37 cellular contexts compared by ENCODE assay signal in the genomic region with DNA sequence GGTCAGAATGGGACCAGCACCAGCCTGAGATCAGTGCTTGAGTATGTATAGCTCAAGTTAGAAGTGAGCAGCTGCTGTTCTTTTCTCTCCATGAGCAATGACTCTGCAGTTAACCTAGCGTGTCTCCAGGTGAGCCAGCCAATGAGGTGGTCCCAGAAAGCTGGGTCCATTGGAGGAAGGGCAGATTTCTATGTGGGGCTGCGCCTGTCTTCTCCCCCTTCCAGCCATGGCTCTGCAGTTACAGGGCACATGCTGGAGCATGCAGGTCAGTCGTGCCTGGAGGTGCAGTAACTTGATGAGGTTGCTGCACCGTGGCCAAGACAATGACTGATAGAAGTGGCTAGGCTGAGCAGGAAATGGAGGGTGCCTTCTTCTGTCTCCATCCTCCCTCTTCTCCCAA. TPM values are rescaled to one million over a fixed set of nuclear protein-coding genes. Genes with fewer than 3 reads are reported as not detected.
"Had no signal": no experiment of that assay in that cellular context is flagged by ENCODE, and none has a peak within 500 bp of the region (broad histone marks: within the 10 kb centered on the region; RNA-seq: fewer than 3 reads in every experiment).

No MANE protein-coding gene starts in this region.

- FAIRE-seq: astrocyte, endometrium, frontal cortex, TTC549 had no signal

- H3K36me3 Mint-ChIP-seq: memory B cell; naive thymus-derived CD4-positive, alpha-beta T cell; stimulated activated naive B cell treated with anti-CD40 and anti-IgM and Interleukin-4, amounts not matched to agents 10 μg/mL and 1 μg/mL and 100 μg/mL, for 72 hours had no signal

- H3K9me3 Mint-ChIP-seq: activated T-cell treated with anti-CD3 and anti-CD28 coated beads, Interleukin-2, amount 50 U/mL, for 24 hours; activated T-helper 17 cell treated with anti-CD3 and anti-CD28 coated beads, Interleukin-2, amount 50 U/mL, for 72 hours; dendritic cell treated with granulocyte-macrophage colony-stimulating factor and Interleukin-4, amounts not matched to agents 40 ng/mL and 50 ng/mL, for 4 days; memory B cell; stimulated activated naive B cell treated with anti-CD40 and anti-IgM and Interleukin-4, amounts not matched to agents 10 μg/mL and 1 μg/mL and 100 μg/mL, for 72 hours had no signal

- H3K27ac Mint-ChIP-seq: activated T-cell treated with anti-CD3 and anti-CD28 coated beads, Interleukin-2, amount 50 U/mL, for 24 hours; activated T-helper 17 cell treated with anti-CD3 and anti-CD28 coated beads, Interleukin-2, amount 50 U/mL, for 72 hours; dendritic cell treated with granulocyte-macrophage colony-stimulating factor and Interleukin-4, amounts not matched to agents 40 ng/mL and 50 ng/mL, for 4 days; memory B cell; naive thymus-derived CD4-positive, alpha-beta T cell; stimulated activated naive B cell treated with anti-CD40 and anti-IgM and Interleukin-4, amounts not matched to agents 10 μg/mL and 1 μg/mL and 100 μg/mL, for 72 hours had no signal

- DNase-seq: activated CD4-positive, alpha-beta T cell treated with anti-CD3 and anti-CD28 coated beads for 4 hours; activated CD4-positive, alpha-beta T cell treated with anti-CD3 and anti-CD28 coated beads, Interleukin-2, amount 50 U/mL, for 4 hours; activated CD8-positive, alpha-beta memory T cell treated with anti-CD3 and anti-CD28 coated beads, Interleukin-2, amount 50 U/mL, for 4 hours; activated gamma-delta T cell treated with Interleukin-2 at 50 U/mL for 16 hours; activated naive CD4-positive, alpha-beta T cell treated with anti-CD3 and anti-CD28 coated beads, Interleukin-2, amount 50 U/mL, for 16 hours; activated T-cell treated with anti-CD3 and anti-CD28 coated beads, Interleukin-2, amount 50 U/mL, for 24 hours; amniotic stem cell; brain microvascular endothelial cell; caudate nucleus; effector CD4-positive, alpha-beta T cell; erythroblast; midbrain; naive thymus-derived CD4-positive, alpha-beta T cell; nucleus accumbens; psoas muscle; stimulated activated CD4-positive, alpha-beta T cell treated with anti-CD3 and anti-CD28 coated beads, Interleukin-1b, Interleukin-23, amount 100 ng/mL, for 48 hours; stimulated activated CD4-positive, alpha-beta T cell treated with anti-CD3 and anti-CD28 coated beads, Interleukin-4, amount 100 ng/mL, for 4 hours; stimulated activated CD8-positive, alpha-beta memory T cell treated with anti-CD3 and anti-CD28 coated beads, Interleukin-4, amount 100 ng/mL, for 48 hours; stimulated activated naive B cell treated with anti-CD40 and anti-IgM and Interleukin-4, amounts not matched to agents 10 μg/mL and 1 μg/mL and 100 μg/mL, for 72 hours; stomach; thyroid gland; upper lobe of right lung had no signal

- H3K9me3 ChIP-seq: psoas muscle, stomach, thyroid gland, upper lobe of right lung had no signal

- ATAC-seq: activated T-helper 17 cell treated with anti-CD3 and anti-CD28 coated beads, Interleukin-2, amount 50 U/mL, for 72 hours; naive thymus-derived CD4-positive, alpha-beta T cell; stimulated activated naive B cell treated with anti-CD40 and anti-IgM and Interleukin-4, amounts not matched to agents 10 μg/mL and 1 μg/mL and 100 μg/mL, for 72 hours; upper lobe of right lung had no signal

- H3K9ac ChIP-seq: parathyroid adenoma had no signal

- H3K27ac ChIP-seq: brain microvascular endothelial cell, parathyroid adenoma, psoas muscle, stomach, thyroid gland, upper lobe of right lung, VCaP had no signal

- H3K4me3 Mint-ChIP-seq: activated T-cell treated with anti-CD3 and anti-CD28 coated beads, Interleukin-2, amount 50 U/mL, for 24 hours; activated T-helper 17 cell treated with anti-CD3 and anti-CD28 coated beads, Interleukin-2, amount 50 U/mL, for 72 hours; dendritic cell treated with granulocyte-macrophage colony-stimulating factor and Interleukin-4, amounts not matched to agents 40 ng/mL and 50 ng/mL, for 4 days; memory B cell; naive thymus-derived CD4-positive, alpha-beta T cell; stimulated activated naive B cell treated with anti-CD40 and anti-IgM and Interleukin-4, amounts not matched to agents 10 μg/mL and 1 μg/mL and 100 μg/mL, for 72 hours had no signal

- H3K27me3 ChIP-seq: brain microvascular endothelial cell, stomach, thyroid gland had no signal

- H3K4me1 ChIP-seq: parathyroid adenoma, psoas muscle, stomach, thyroid gland, upper lobe of right lung had no signal

- H3K4me1 Mint-ChIP-seq: activated T-helper 17 cell treated with anti-CD3 and anti-CD28 coated beads, Interleukin-2, amount 50 U/mL, for 72 hours; memory B cell; naive thymus-derived CD4-positive, alpha-beta T cell; stimulated activated naive B cell treated with anti-CD40 and anti-IgM and Interleukin-4, amounts not matched to agents 10 μg/mL and 1 μg/mL and 100 μg/mL, for 72 hours had no signal

- H3K4me3 ChIP-seq: psoas muscle, smooth muscle cell, stomach, thyroid gland, upper lobe of right lung had no signal

- H3K36me3 ChIP-seq: brain microvascular endothelial cell, stomach, thyroid gland, upper lobe of right lung had no signal

RNA-seq across cellular contexts. Expression of a gene that starts 29.6 kb away (rescaled TPM):
- total RNA-seq: activated CD8-positive, alpha-beta memory T cell treated with anti-CD3 and anti-CD28 coated beads for 36 hours; activated T-helper 17 cell treated with anti-CD3 and anti-CD28 coated beads, Interleukin-2, amount 50 U/mL, for 72 hours; chondrocyte; kidney epithelial cell; naive thymus-derived CD4-positive, alpha-beta T cell; T-helper 1 cell treated with Interleukin-12 subunit alpha and Interleukin-12 subunit beta and Interleukin-4 antibody, amounts not matched to agents 30 ng/mL and 1 ng/mL, for 36 hours had no signal
- polyA plus RNA-seq: naive thymus-derived CD4-positive, alpha-beta T cell; neural cell had no signal
